Comparison of ENCODE assay signal across 1 cellular context in genomic region chr5:151148583-151148982, GRCh38.
TF ChIP-seq lines count a peak whose summit lies in the region.

No MANE protein-coding gene starts in this region.

TF ChIP-seq in K562, 482 proteins besides CTCF, POLR2A, EP300 and RAD21:
- no peak for TF ChIP-seq NR0B1 (IDR thresholded peaks at IDR 0.05; ENCODE audit: partially characterized antibody)
- TF ChIP-seq MCM3 (IDR thresholded peaks at IDR 0.05): no peak
- no peak for TF ChIP-seq ATF1 (CRISPR knock-in tag; IDR thresholded peaks at IDR 0.05)
- no peak for TF ChIP-seq ATF1 (tag; IDR thresholded peaks at IDR 0.05)
- TF ChIP-seq ZFX (CRISPR knock-in tag; IDR thresholded peaks at IDR 0.05): no peak
- no peak for TF ChIP-seq FIP1L1 (IDR thresholded peaks at IDR 0.05; ENCODE audit: low read depth, low read length, poor library complexity, severe bottlenecking)
- TF ChIP-seq, protein P1, sequence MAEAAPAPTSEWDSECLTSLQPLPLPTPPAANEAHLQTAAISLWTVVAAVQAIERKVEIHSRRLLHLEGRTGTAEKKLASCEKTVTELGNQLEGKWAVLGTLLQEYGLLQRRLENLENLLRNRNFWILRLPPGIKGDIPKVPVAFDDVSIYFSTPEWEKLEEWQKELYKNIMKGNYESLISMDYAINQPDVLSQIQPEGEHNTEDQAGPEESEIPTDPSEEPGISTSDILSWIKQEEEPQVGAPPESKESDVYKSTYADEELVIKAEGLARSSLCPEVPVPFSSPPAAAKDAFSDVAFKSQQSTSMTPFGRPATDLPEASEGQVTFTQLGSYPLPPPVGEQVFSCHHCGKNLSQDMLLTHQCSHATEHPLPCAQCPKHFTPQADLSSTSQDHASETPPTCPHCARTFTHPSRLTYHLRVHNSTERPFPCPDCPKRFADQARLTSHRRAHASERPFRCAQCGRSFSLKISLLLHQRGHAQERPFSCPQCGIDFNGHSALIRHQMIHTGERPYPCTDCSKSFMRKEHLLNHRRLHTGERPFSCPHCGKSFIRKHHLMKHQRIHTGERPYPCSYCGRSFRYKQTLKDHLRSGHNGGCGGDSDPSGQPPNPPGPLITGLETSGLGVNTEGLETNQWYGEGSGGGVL (CRISPR knock-in tag; IDR thresholded peaks at IDR 0.05): no peak
